ENCODE assay signal across 16 cellular contexts in the genomic region with DNA sequence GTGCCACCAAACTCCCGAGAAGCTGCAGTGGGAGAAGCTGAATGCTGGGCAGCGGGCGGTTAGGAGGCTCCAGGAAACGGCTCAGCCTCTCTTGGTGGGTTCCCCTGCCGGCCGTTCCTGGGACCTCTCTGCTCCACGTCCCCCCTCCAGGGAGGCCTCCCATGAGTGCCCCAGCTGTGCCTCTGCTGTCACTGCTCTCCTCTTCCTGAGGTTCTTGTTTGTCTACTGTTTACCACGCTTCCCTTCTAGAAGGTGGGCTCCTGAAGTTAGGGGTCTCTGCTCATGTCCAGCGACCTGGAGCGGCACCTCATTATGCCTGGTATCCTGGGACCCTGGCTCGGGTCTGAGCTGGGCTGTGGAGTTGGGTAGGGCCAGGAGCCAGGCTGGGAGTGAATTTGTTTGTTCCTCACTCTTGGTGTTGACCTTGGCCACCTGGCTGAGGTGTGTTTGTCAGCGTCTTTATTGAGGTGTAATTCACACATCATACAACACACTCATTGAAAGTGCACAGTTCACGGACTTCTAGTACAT. TPM values are rescaled to one million over a fixed set of nuclear protein-coding genes. Genes with fewer than 3 reads are reported as not detected.
DNase-seq lines count a peak whose midpoint lies in the region; ATAC-seq, FAIRE-seq and TF ChIP-seq lines count a peak whose summit lies in the region.
"Had no signal": no experiment of that assay in that cellular context is flagged by ENCODE, and none has a peak within 500 bp of the region (broad histone marks: within the 10 kb centered on the region; RNA-seq: fewer than 3 reads in every experiment).

No MANE protein-coding gene starts in this region.

- no peak for TF ChIP-seq RAD21 in H1 (IDR thresholded peaks at IDR 0.05 in 1 of 2, conservative IDR thresholded peaks at IDR 0.05 in 1 of 2; ENCODE audit: low read depth in 2 of 2, low read length in 2 of 2)

- CTCF ChIA-PET in H1 (lab: Charles Lee; ENCODE audit: partially characterized antibody): interaction anchor here (1.3 to 1.4 kb wide), 3 partner anchors 19 to 88 kb away, joined by 3 to 7 read pairs (median 3); no protein-coding TSS in a partner anchor

- H2BK12ac ChIP-seq in H9 (ENCODE audit: insufficient read length, low read depth, low read length) (no peak overlapping the region), H1 (ENCODE audit: low read depth, low read length) (no peak overlapping the region)

- H3K27ac ChIP-seq in BLaER1 (peak overlapping the region; percentile 95), H9 (ENCODE audit: insufficient read length, low read depth, low read length) (no peak overlapping the region), H1 (ENCODE audit: low read depth, low read length) (no peak overlapping the region)
- H3K27ac ChIP-seq: PC-9, psoas muscle, WERI-Rb-1 had no signal

- H4K20me1 ChIP-seq in BLaER1 (peaks cover 84% of the 10 kb centered on the region), H9 (ENCODE audit: control insufficient read depth, insufficient read depth, insufficient read length) (no peaks in the 10 kb centered on the region), H1 (replicated peaks in 1 of 2; ENCODE audit: control insufficient read depth in 1 of 2, insufficient read depth in 2 of 2, low read length in 2 of 2) (peaks cover 1 to 24% of the 10 kb centered on the region in 2 experiments)

- H3K36me3 Mint-ChIP-seq in H9 (ENCODE audit: insufficient read depth in 1 of 3, low read depth in 3 of 3) (no peaks in the 10 kb centered on the region), neural crest cell (ENCODE audit: low read depth) (no peaks in the 10 kb centered on the region)

- H3K9me3 ChIP-seq in BLaER1 (no peaks in the 10 kb centered on the region), H9 (ENCODE audit: control insufficient read depth, low read depth, low read length) (no peaks in the 10 kb centered on the region), H1 (ENCODE audit: insufficient read depth in 2 of 2, low read depth in 1 of 2, low read length in 1 of 2) (no peaks in the 10 kb centered on the region)
- H3K9me3 ChIP-seq: psoas muscle had no signal

- WGBS in H9 (ENCODE audit: extremely low coverage, insufficient read length, low lambda C conversion rate): no CpG with 5 or more reads among the region's 13 CpGs
- 87% methylated on average over 13 of the region's 13 CpGs; no CpG with 5 or more reads in 1 of the 2 experiments for WGBS in H1 (ENCODE audit: extremely low coverage in 1 of 2, insufficient coverage in 1 of 2, insufficient read length in 1 of 2, insufficient replicate concordance in 2 of 2, low coverage in 1 of 2, low lambda C conversion rate in 2 of 2, missing lambda C conversion rate in 1 of 2), 2 experiments

- H3K27ac Mint-ChIP-seq in H9 (no peak overlapping the region; a peak in 1 of 7 replicates), neural crest cell (ENCODE audit: unreplicated experiment) (no peak overlapping the region)

- H3K79me1 ChIP-seq in H9 (ENCODE audit: insufficient read depth, low read depth, low read length, poor library complexity, severe bottlenecking) (no peaks in the 10 kb centered on the region), H1 (ENCODE audit: low read depth, low read length) (peaks cover 20% of the 10 kb centered on the region)

- H2BK120ac ChIP-seq in H9 (ENCODE audit: low read depth, low read length, poor library complexity, severe bottlenecking) (no peak overlapping the region), H1 (replicated peaks; ENCODE audit: low read depth, low read length) (no peak overlapping the region)

- POLR2A ChIA-PET in H1 (lab: Charles Lee; ENCODE audit: partially characterized antibody): interaction anchor here (1.0 to 1.5 kb wide), 2 partner anchors 21 to 179 kb away, joined by 3 read pairs; no protein-coding TSS in a partner anchor

- H3K4ac ChIP-seq in H9 (ENCODE audit: low read depth, low read length) (no peak overlapping the region), H1 (replicated peaks; ENCODE audit: insufficient read length, low read depth, low read length) (no peak overlapping the region)

- H4K5ac ChIP-seq in H9 (ENCODE audit: insufficient read length, low read depth, low read length) (no peak overlapping the region), H1 (ENCODE audit: insufficient read length, low read depth, low read length) (no peak overlapping the region)

- H3K14ac ChIP-seq in H9 (ENCODE audit: insufficient read depth, low read length): no peak overlapping the region
- H3K14ac ChIP-seq in H1 (ENCODE audit: insufficient read length): no peak overlapping the region

- H3K4me3 ChIP-seq in BLaER1: peak overlapping the region; percentile 43
- no peak overlapping the region for H3K4me3 ChIP-seq in H1 (ENCODE audit: extremely low read depth in 1 of 4, insufficient read depth in 2 of 4, low read depth in 3 of 4, low read length in 4 of 4)
- H3K4me3 ChIP-seq: PC-9, psoas muscle had no signal

- TF ChIP-seq CTCF in H9 (conservative IDR thresholded peaks at IDR 0.05) (no peak; the same call in 2 of the 3 replicates), H1 (IDR thresholded peaks at IDR 0.05; ENCODE audit: control extremely low read depth in 1 of 3, insufficient read depth in 1 of 3, low read depth in 1 of 3, low read length in 3 of 3) (no peak), neural crest cell (conservative IDR thresholded peaks at IDR 0.05) (no peak)

- H3K27me3 ChIP-seq in BLaER1 (no peaks in the 10 kb centered on the region), H9 (ENCODE audit: insufficient read depth, low read length) (no peaks in the 10 kb centered on the region), H1 (replicated peaks in 1 of 4; ENCODE audit: control insufficient read depth in 3 of 4, extremely low read depth in 1 of 4, insufficient read depth in 3 of 4, low read length in 3 of 4) (peaks cover 0 to 11% (median 5%) of the 10 kb centered on the region in 4 experiments; a peak in 3 of 7 replicates)

- TF ChIP-seq EP300 in H1 (IDR thresholded peaks at IDR 0.05; ENCODE audit: borderline replicate concordance in 1 of 2, low read depth in 2 of 2, low read length in 2 of 2): no peak

- H3K27me3 Mint-ChIP-seq in H9 (ENCODE audit: low read depth) (peaks cover 22% of the 10 kb centered on the region), neural crest cell (ENCODE audit: low read depth) (peaks cover 31% of the 10 kb centered on the region)

- H2AK5ac ChIP-seq in H9 (ENCODE audit: insufficient read length, low read length) (no peak overlapping the region), H1 (ENCODE audit: low read depth, low read length) (0 out of 2 replicates have a peak overlapping the region, but pooled peaks have one; percentile 15)

- H3K4me2 ChIP-seq in BLaER1 (peak overlapping the region; percentile 100), H9 (ENCODE audit: insufficient read depth, insufficient read length, low read length) (no peak overlapping the region), H1 (ENCODE audit: insufficient read depth in 1 of 2, low read depth in 2 of 2, low read length in 2 of 2) (no peak overlapping the region)
- H3K4me2 ChIP-seq: PC-9 had no signal

- H3K36me3 ChIP-seq in BLaER1 (peaks cover 15% of the 10 kb centered on the region; the same call in 1 of the 2 replicates), H1 (ENCODE audit: control insufficient read depth in 2 of 4, insufficient read depth in 4 of 4, low read length in 3 of 4) (no peaks in the 10 kb centered on the region)
- H3K36me3 ChIP-seq: WERI-Rb-1 had no signal

- no peak overlapping the region for H2BK20ac ChIP-seq in H9 (ENCODE audit: low read depth, low read length, poor library complexity, severe bottlenecking)
- no peak overlapping the region for H2BK20ac ChIP-seq in H1 (ENCODE audit: low read length)

- peak; percentile 23 for DNase-seq in H9
- no peak for DNase-seq in H1 (ENCODE audit: low read depth in 1 of 2, low spot score in 2 of 2)
- DNase-seq in neural crest cell (ENCODE audit: low read depth, low spot score): no peak
- DNase-seq in HCEC 1CT: no peak
- no peak for DNase-seq in NCI-H1048 (lab: John Stamatoyannopoulos, UW)
- DNase-seq: dermis blood vessel endothelial cell, islet precursor cell, NCI-H1694 treated with DMSO at 0.1 percent for 48 hours, NCI-H524 treated with DMSO at 0.1 percent for 48 hours, WERI-Rb-1 had no signal

- H3K18ac ChIP-seq in H9 (ENCODE audit: insufficient read length, low read depth, low read length): no peak overlapping the region
- no peak overlapping the region; the same call in 1 of the 2 replicates for H3K18ac ChIP-seq in H1 (ENCODE audit: extremely low read depth, low read length)

- H3K23ac ChIP-seq in H9 (ENCODE audit: insufficient read length, low read depth, low read length): no peak overlapping the region
- no peak overlapping the region for H3K23ac ChIP-seq in H1 (ENCODE audit: insufficient read length)

- H3K9ac ChIP-seq in BLaER1: peak overlapping the region; percentile 94
- no peak overlapping the region for H3K9ac ChIP-seq in H9 (ENCODE audit: extremely low read depth, insufficient read length, low read length)
- H3K9ac ChIP-seq in H1 (replicated peaks in 1 of 4; ENCODE audit: extremely low read depth in 1 of 4, low read depth in 3 of 4, low read length in 3 of 4): no peak overlapping the region

- no peak overlapping the region for H4K91ac ChIP-seq in H9 (ENCODE audit: insufficient read length, low read depth, low read length)
- no peak overlapping the region for H4K91ac ChIP-seq in H1 (replicated peaks; ENCODE audit: insufficient read length, low read length)

- no peak overlapping the region for H2BK15ac ChIP-seq in H9 (ENCODE audit: low read depth, low read length)
- no peak overlapping the region for H2BK15ac ChIP-seq in H1 (ENCODE audit: low read length)

- FAIRE-seq in H1 (lab: Jason Lieb, UNC): no peak
- FAIRE-seq: astrocyte had no signal

- peaks cover 97% of the 10 kb centered on the region for H3K4me1 ChIP-seq in BLaER1
- no peaks in the 10 kb centered on the region; the same call in 1 of the 2 replicates for H3K4me1 ChIP-seq in H9 (ENCODE audit: insufficient read depth, low read length)
- peaks cover 0 to 29% (median 18%) of the 10 kb centered on the region in 4 experiments; a peak in 6 of 7 replicates for H3K4me1 ChIP-seq in H1 (replicated peaks in 1 of 4; ENCODE audit: control insufficient read depth in 3 of 4, insufficient read depth in 4 of 4, low read length in 3 of 4)

- H3T11ph ChIP-seq in H9 (ENCODE audit: low read length): no peak overlapping the region

- TF ChIP-seq POLR2A in H1 (IDR thresholded peaks at IDR 0.05; ENCODE audit: control extremely low read depth in 1 of 2, low read depth in 2 of 2, low read length in 2 of 2): no peak

- H3K4me3 Mint-ChIP-seq in H9 (no peak overlapping the region), neural crest cell (peak overlapping the region; percentile 38)

- H3K23me2 ChIP-seq in H9 (ENCODE audit: insufficient read length, low read depth, low read length, poor library complexity, severe bottlenecking): peaks cover 5% of the 10 kb centered on the region
- peaks cover 5% of the 10 kb centered on the region; the same call in 1 of the 2 replicates for H3K23me2 ChIP-seq in H1 (ENCODE audit: low read depth, low read length)

- H4K8ac ChIP-seq in H9 (replicated peaks; ENCODE audit: insufficient read length, low read depth, low read length) (no peak overlapping the region), H1 (ENCODE audit: extremely low read depth, insufficient read depth, low read length) (no peak overlapping the region; the same call in 1 of the 2 replicates)

- ATAC-seq in GM21528 (IDR thresholded peaks at IDR 0.05; ENCODE audit: low FRiP score, unreplicated experiment): no peak
- ATAC-seq in HG02571 (IDR thresholded peaks at IDR 0.05; ENCODE audit: unreplicated experiment): no peak
- ATAC-seq: psoas muscle had no signal

- H3K79me2 ChIP-seq in H9 (ENCODE audit: insufficient read depth, low read length) (no peaks in the 10 kb centered on the region; the same call in 1 of the 2 replicates), H1 (ENCODE audit: control insufficient read depth in 1 of 2, insufficient read depth in 2 of 2, low read length in 2 of 2) (peaks cover 0 to 6% of the 10 kb centered on the region in 2 experiments; a peak in 1 of 4 replicates)

- H2BK5ac ChIP-seq in H9 (ENCODE audit: insufficient read length, low read length) (no peak overlapping the region), H1 (ENCODE audit: low read depth, low read length) (no peak overlapping the region)

- H2AFZ ChIP-seq in H9 (ENCODE audit: low read length) (no peak overlapping the region), H1 (ENCODE audit: low read length) (no peak overlapping the region)
- H2AFZ ChIP-seq: PC-9 had no signal

- H3K56ac ChIP-seq in H9 (ENCODE audit: insufficient read length, low read depth, low read length): no peak overlapping the region
- H3K56ac ChIP-seq in H1 (replicated peaks; ENCODE audit: insufficient read length, low read depth, low read length): no peak overlapping the region

- H3K9me3 Mint-ChIP-seq in H9: no peaks in the 10 kb centered on the region
- H3K9me3 Mint-ChIP-seq in neural crest cell: no peaks in the 10 kb centered on the region

- H3K4me1 Mint-ChIP-seq in H9: peaks cover 39 to 69% of the 10 kb centered on the region in 2 experiments
- peaks cover 29% of the 10 kb centered on the region for H3K4me1 Mint-ChIP-seq in neural crest cell

RNA-seq across cellular contexts. Expression of gene GRAMD4, which starts 37.8 kb away (rescaled TPM):
- total RNA-seq in H9 (2021) (19.8 and 20.4 TPM in 2 replicates), neural crest cell (32.3 and 34.1 TPM in 2 replicates)
- 20.5 and 25.6 TPM in 2 replicates for total RNA-seq in H1 (2021; fragmentation: NEBNext Ultra II Directional; extraction: Animal tissue kit (Norgen Biotek cat#: 25700))
- 7.9 and 8.6 TPM in 2 replicates for polyA plus RNA-seq in H1 (2011; rRNA removed)
- polyA plus RNA-seq in H1 (2011; cell fraction: cytosol; rRNA removed): 9.2 TPM
- polyA plus RNA-seq in H1 (2011; cell fraction: nucleus; rRNA removed): 18.3 TPM
- 14.3 to 23.8 TPM (median 16.0 TPM) in 4 replicates for polyA plus RNA-seq in H1 (2012, experiment 1 of 2)
- 5.4 TPM for polyA plus RNA-seq in H1 (2012, experiment 2 of 2)
- 10.3 TPM for polyA plus RNA-seq in H1 (2013, experiment 1 of 2)
- polyA plus RNA-seq in H1 (2013, experiment 2 of 2): 9.8 TPM
- polyA minus RNA-seq in H1 (2011; rRNA and poly(A)+ RNA removed): 12.8 and 15.9 TPM in 2 replicates
- polyA minus RNA-seq in H1 (2011; cell fraction: cytosol; rRNA and poly(A)+ RNA removed): 8.7 TPM
- polyA minus RNA-seq in H1 (2011; cell fraction: nucleus; rRNA and poly(A)+ RNA removed): 8.7 TPM

RNA-seq across cellular contexts. Expression of gene CELSR1, which starts 44.9 kb away (rescaled TPM):
- total RNA-seq in H9 (2021) (21.2 and 22.6 TPM in 2 replicates), neural crest cell (5.1 and 5.4 TPM in 2 replicates)
- 12.2 and 12.4 TPM in 2 replicates for total RNA-seq in H1 (2021; fragmentation: NEBNext Ultra II Directional; extraction: Animal tissue kit (Norgen Biotek cat#: 25700))
- polyA plus RNA-seq in H1 (2011; rRNA removed): 9.0 and 16.4 TPM in 2 replicates
- 9.1 TPM for polyA plus RNA-seq in H1 (2011; cell fraction: cytosol; rRNA removed)
- 36.2 TPM for polyA plus RNA-seq in H1 (2011; cell fraction: nucleus; rRNA removed)
- polyA plus RNA-seq in H1 (2012, experiment 1 of 2): 8.8 to 12.1 TPM (median 10.3 TPM) in 4 replicates
- polyA plus RNA-seq in H1 (2012, experiment 2 of 2): 7.3 TPM
- polyA plus RNA-seq in H1 (2013, experiment 1 of 2): 10.4 TPM
- 9.5 TPM for polyA plus RNA-seq in H1 (2013, experiment 2 of 2)
- polyA minus RNA-seq in H1 (2011; rRNA and poly(A)+ RNA removed): 22.5 and 24.2 TPM in 2 replicates
- 13.4 TPM for polyA minus RNA-seq in H1 (2011; cell fraction: cytosol; rRNA and poly(A)+ RNA removed)
- polyA minus RNA-seq in H1 (2011; cell fraction: nucleus; rRNA and poly(A)+ RNA removed): 38.4 TPM
